Comparison of ENCODE assay signal across 1 cellular context in the genomic region with DNA sequence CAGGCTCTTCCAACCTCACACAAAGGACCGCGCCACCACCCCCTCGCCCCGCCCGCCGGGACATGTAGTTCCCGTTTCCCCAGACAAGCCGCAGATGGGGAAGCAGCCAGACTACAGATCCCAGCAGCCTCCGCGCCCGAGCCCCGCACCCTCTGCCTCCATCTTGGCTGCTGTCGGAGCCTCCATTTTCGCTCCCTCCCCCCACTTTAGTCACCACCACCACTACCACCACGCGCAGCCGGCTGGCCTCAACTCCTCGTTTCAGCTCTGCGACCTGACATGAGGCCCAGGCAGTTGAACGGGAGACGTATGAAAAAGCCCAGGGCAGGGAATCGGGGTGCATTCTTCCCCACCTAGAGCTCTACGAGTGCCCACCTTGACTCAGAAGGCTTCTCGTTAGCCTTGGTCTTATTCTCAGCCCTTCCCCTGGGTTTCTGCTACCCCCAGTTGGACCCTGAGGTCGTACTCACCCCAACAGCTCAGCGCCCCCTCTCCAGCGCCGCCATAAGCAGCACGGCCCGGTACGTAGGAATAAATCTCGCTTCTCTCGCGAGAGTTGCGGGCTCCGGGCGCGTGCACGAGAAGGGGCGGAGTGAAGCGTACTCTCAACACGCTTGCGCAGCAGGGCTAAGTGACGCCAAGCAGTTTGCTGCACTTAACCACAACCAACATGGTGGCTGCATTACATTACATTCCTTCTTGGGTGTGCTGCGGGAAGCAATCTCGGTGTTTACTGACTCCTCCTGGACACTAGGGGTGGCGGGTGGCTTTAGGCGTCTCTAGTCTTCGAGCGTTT.
TF ChIP-seq lines count a peak whose summit lies in the region.

A gene (minus strand): TSS at position 530 of the 796 bp plus-strand sequence. CDS start 18,094 bp downstream, outside the sequence.

TF ChIP-seq in K562, 482 proteins besides CTCF, POLR2A, EP300 and RAD21 (continued from another document and continues in another):
- 0 out of 2 replicates have a peak, but pooled peaks have one; percentile 36 for TF ChIP-seq ZNF695 (CRISPR knock-in tag; IDR thresholded peaks at IDR 0.05)
- no peak for TF ChIP-seq PRMT5 (CRISPR knock-in tag; IDR thresholded peaks at IDR 0.05)
- TF ChIP-seq NCOA4 (IDR thresholded peaks at IDR 0.05; ENCODE audit: partially characterized antibody): no peak
- TF ChIP-seq TOE1 (IDR thresholded peaks at IDR 0.05; ENCODE audit: borderline replicate concordance): peak; percentile 80
- TF ChIP-seq TOE1 (CRISPR knock-in tag; IDR thresholded peaks at IDR 0.05; ENCODE audit: borderline replicate concordance, low read depth): peak; percentile 96; the same call in 1 of the 2 replicates
- TF ChIP-seq POLR2B (IDR thresholded peaks at IDR 0.05; ENCODE audit: low read depth, partially characterized antibody): peak; percentile 98
- TF ChIP-seq, protein P1, sequence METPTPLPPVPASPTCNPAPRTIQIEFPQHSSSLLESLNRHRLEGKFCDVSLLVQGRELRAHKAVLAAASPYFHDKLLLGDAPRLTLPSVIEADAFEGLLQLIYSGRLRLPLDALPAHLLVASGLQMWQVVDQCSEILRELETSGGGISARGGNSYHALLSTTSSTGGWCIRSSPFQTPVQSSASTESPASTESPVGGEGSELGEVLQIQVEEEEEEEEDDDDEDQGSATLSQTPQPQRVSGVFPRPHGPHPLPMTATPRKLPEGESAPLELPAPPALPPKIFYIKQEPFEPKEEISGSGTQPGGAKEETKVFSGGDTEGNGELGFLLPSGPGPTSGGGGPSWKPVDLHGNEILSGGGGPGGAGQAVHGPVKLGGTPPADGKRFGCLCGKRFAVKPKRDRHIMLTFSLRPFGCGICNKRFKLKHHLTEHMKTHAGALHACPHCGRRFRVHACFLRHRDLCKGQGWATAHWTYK (CRISPR knock-in tag; IDR thresholded peaks at IDR 0.05): peak; percentile 81
- peak; percentile 48 for TF ChIP-seq CCNT2 (IDR thresholded peaks at IDR 0.05; ENCODE audit: borderline replicate concordance, extremely low read depth, insufficient read length, low read depth, low read length)
- peak; percentile 38 to 69; a peak in 1 of 4 replicates for TF ChIP-seq TBL1XR1 (IDR thresholded peaks at IDR 0.05; ENCODE audit: low read length in 2 of 2)
- TF ChIP-seq E2F3 (CRISPR knock-in tag; IDR thresholded peaks at IDR 0.05): 0 out of 2 replicates have a peak, but pooled peaks have one; percentile 32
- TF ChIP-seq, protein P2, sequence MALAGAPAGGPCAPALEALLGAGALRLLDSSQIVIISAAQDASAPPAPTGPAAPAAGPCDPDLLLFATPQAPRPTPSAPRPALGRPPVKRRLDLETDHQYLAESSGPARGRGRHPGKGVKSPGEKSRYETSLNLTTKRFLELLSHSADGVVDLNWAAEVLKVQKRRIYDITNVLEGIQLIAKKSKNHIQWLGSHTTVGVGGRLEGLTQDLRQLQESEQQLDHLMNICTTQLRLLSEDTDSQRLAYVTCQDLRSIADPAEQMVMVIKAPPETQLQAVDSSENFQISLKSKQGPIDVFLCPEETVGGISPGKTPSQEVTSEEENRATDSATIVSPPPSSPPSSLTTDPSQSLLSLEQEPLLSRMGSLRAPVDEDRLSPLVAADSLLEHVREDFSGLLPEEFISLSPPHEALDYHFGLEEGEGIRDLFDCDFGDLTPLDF (CRISPR knock-in tag; IDR thresholded peaks at IDR 0.05): peak; percentile 84; the same call in 1 of the 2 replicates
- TF ChIP-seq POLR3A (IDR thresholded peaks at IDR 0.05; ENCODE audit: borderline replicate concordance, extremely low read depth, insufficient read depth, insufficient read length): no peak
- TF ChIP-seq FOXJ2 (tag; IDR thresholded peaks at IDR 0.05): peak; percentile 57; the same call in 1 of the 2 replicates
- TF ChIP-seq SUPT5H (IDR thresholded peaks at IDR 0.05): peak; percentile 99
- TF ChIP-seq, protein P3, sequence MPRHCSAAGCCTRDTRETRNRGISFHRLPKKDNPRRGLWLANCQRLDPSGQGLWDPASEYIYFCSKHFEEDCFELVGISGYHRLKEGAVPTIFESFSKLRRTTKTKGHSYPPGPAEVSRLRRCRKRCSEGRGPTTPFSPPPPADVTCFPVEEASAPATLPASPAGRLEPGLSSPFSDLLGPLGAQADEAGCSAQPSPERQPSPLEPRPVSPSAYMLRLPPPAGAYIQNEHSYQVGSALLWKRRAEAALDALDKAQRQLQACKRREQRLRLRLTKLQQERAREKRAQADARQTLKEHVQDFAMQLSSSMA (CRISPR knock-in tag; IDR thresholded peaks at IDR 0.05): peak; percentile 29; the same call in 1 of the 2 replicates
- TF ChIP-seq MTA1 (IDR thresholded peaks at IDR 0.05; ENCODE audit: borderline replicate concordance): peak; percentile 86
- TF ChIP-seq BDP1 (IDR thresholded peaks at IDR 0.05; ENCODE audit: insufficient read depth, insufficient read length): no peak
- TF ChIP-seq ZBTB7A (IDR thresholded peaks at IDR 0.05; ENCODE audit: borderline replicate concordance, control insufficient read depth, low read depth, low read length): peak; percentile 65; the same call in 1 of the 2 replicates
- TF ChIP-seq PTBP1 (IDR thresholded peaks at IDR 0.05; ENCODE audit: low read depth, low read length): no peak
- peak; percentile 33; the same call in 1 of the 2 replicates for TF ChIP-seq RB1 (IDR thresholded peaks at IDR 0.05; ENCODE audit: low read depth)
- TF ChIP-seq LCOR (CRISPR knock-in tag; IDR thresholded peaks at IDR 0.05): peak; percentile 78
- no peak for TF ChIP-seq SLC30A9 (CRISPR knock-in tag; IDR thresholded peaks at IDR 0.05)
- no peak for TF ChIP-seq CHD4 (IDR thresholded peaks at IDR 0.05; ENCODE audit: insufficient read depth, insufficient replicate concordance, low read depth, low read length, poor library complexity, severe bottlenecking)
- TF ChIP-seq, protein P4, sequence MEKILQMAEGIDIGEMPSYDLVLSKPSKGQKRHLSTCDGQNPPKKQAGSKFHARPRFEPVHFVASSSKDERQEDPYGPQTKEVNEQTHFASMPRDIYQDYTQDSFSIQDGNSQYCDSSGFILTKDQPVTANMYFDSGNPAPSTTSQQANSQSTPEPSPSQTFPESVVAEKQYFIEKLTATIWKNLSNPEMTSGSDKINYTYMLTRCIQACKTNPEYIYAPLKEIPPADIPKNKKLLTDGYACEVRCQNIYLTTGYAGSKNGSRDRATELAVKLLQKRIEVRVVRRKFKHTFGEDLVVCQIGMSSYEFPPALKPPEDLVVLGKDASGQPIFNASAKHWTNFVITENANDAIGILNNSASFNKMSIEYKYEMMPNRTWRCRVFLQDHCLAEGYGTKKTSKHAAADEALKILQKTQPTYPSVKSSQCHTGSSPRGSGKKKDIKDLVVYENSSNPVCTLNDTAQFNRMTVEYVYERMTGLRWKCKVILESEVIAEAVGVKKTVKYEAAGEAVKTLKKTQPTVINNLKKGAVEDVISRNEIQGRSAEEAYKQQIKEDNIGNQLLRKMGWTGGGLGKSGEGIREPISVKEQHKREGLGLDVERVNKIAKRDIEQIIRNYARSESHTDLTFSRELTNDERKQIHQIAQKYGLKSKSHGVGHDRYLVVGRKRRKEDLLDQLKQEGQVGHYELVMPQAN (IDR thresholded peaks at IDR 0.05; ENCODE audit: borderline replicate concordance): peak; percentile 74; the same call in 1 of the 2 replicates
- no peak for TF ChIP-seq NR3C1 (CRISPR knock-in tag; IDR thresholded peaks at IDR 0.05)
- no peak for TF ChIP-seq MYBL2 (IDR thresholded peaks at IDR 0.05; ENCODE audit: low read depth)
- no peak for TF ChIP-seq MYBL2 (CRISPR knock-in tag; IDR thresholded peaks at IDR 0.05; ENCODE audit: borderline replicate concordance)
- TF ChIP-seq, protein P5, sequence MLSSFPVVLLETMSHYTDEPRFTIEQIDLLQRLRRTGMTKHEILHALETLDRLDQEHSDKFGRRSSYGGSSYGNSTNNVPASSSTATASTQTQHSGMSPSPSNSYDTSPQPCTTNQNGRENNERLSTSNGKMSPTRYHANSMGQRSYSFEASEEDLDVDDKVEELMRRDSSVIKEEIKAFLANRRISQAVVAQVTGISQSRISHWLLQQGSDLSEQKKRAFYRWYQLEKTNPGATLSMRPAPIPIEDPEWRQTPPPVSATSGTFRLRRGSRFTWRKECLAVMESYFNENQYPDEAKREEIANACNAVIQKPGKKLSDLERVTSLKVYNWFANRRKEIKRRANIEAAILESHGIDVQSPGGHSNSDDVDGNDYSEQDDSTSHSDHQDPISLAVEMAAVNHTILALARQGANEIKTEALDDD (IDR thresholded peaks at IDR 0.05): peak; percentile 54; the same call in 1 of the 2 replicates
- TF ChIP-seq, protein P6, sequence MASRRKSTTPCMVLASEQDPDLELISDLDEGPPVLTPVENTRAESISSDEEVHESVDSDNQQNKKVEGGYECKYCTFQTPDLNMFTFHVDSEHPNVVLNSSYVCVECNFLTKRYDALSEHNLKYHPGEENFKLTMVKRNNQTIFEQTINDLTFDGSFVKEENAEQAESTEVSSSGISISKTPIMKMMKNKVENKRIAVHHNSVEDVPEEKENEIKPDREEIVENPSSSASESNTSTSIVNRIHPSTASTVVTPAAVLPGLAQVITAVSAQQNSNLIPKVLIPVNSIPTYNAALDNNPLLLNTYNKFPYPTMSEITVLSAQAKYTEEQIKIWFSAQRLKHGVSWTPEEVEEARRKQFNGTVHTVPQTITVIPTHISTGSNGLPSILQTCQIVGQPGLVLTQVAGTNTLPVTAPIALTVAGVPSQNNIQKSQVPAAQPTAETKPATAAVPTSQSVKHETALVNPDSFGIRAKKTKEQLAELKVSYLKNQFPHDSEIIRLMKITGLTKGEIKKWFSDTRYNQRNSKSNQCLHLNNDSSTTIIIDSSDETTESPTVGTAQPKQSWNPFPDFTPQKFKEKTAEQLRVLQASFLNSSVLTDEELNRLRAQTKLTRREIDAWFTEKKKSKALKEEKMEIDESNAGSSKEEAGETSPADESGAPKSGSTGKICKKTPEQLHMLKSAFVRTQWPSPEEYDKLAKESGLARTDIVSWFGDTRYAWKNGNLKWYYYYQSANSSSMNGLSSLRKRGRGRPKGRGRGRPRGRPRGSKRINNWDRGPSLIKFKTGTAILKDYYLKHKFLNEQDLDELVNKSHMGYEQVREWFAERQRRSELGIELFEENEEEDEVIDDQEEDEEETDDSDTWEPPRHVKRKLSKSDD (conservative IDR thresholded peaks at IDR 0.05; ENCODE audit: low read length): peak; percentile 97
- no peak for TF ChIP-seq HDAC3 (IDR thresholded peaks at IDR 0.05; ENCODE audit: borderline replicate concordance, partially characterized antibody)
- TF ChIP-seq, protein P7, sequence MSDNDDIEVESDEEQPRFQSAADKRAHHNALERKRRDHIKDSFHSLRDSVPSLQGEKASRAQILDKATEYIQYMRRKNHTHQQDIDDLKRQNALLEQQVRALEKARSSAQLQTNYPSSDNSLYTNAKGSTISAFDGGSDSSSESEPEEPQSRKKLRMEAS (CRISPR knock-in tag; IDR thresholded peaks at IDR 0.05): peak; percentile 74
- no peak for TF ChIP-seq MED1 (CRISPR knock-in tag; IDR thresholded peaks at IDR 0.05; ENCODE audit: borderline replicate concordance)
- no peak for TF ChIP-seq ZNF561 (CRISPR knock-in tag; conservative IDR thresholded peaks at IDR 0.05)
- TF ChIP-seq, protein P8, sequence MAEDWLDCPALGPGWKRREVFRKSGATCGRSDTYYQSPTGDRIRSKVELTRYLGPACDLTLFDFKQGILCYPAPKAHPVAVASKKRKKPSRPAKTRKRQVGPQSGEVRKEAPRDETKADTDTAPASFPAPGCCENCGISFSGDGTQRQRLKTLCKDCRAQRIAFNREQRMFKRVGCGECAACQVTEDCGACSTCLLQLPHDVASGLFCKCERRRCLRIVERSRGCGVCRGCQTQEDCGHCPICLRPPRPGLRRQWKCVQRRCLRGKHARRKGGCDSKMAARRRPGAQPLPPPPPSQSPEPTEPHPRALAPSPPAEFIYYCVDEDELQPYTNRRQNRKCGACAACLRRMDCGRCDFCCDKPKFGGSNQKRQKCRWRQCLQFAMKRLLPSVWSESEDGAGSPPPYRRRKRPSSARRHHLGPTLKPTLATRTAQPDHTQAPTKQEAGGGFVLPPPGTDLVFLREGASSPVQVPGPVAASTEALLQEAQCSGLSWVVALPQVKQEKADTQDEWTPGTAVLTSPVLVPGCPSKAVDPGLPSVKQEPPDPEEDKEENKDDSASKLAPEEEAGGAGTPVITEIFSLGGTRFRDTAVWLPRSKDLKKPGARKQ (CRISPR knock-in tag; IDR thresholded peaks at IDR 0.05): no peak
- peak; percentile 65 for TF ChIP-seq EGR1 (conservative IDR thresholded peaks at IDR 0.05)
- TF ChIP-seq TCF7L2 (IDR thresholded peaks at IDR 0.05; ENCODE audit: low read depth, low read length): no peak
- 0 out of 2 replicates have a peak, but pooled peaks have one; percentile 71 for TF ChIP-seq MIER1 (IDR thresholded peaks at IDR 0.05; ENCODE audit: low read depth)
- 0 out of 2 replicates have a peak, but pooled peaks have one; percentile 19 for TF ChIP-seq KLF6 (CRISPR knock-in tag; IDR thresholded peaks at IDR 0.05; ENCODE audit: borderline replicate concordance)
- peak; percentile 61 to 70 for TF ChIP-seq TRIM24 (IDR thresholded peaks at IDR 0.05)
- no peak for TF ChIP-seq ZNF217 (CRISPR knock-in tag; IDR thresholded peaks at IDR 0.05)
